8 cellular contexts compared by ENCODE assay signal in the genomic region with DNA sequence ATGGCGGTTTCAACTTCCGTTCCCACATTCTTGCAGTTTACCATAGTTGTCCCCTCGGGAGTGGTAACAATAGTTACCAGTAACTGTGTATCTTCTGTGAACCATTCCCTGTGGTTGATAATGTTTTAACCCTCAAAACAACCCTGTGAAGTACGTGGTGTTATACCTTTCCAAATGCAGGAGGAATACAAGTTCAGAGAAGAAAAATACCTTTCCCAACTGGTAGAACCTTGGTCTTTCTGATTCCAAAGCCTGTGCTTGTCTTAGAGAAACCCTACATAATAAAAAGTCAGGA. TPM values are rescaled to one million over a fixed set of nuclear protein-coding genes. Genes with fewer than 3 reads are reported as not detected.
A peak's percentile ranks its signal among the peaks of the same experiment; 100 is the strongest.
DNase-seq lines count a peak whose midpoint lies in the region; ATAC-seq and TF ChIP-seq lines count a peak whose summit lies in the region.

No MANE protein-coding gene starts in this region.

- H3K36me3 Mint-ChIP-seq in stimulated activated memory B cell treated with anti-CD40 and anti-IgM and Interleukin-4, amounts not matched to agents 10 μg/mL and 1 μg/mL and 100 μg/mL, for 72 hours: peaks cover 10% of the 10 kb centered on the region

- H3K9me3 ChIP-seq in RWPE2 (ENCODE audit: severe bottlenecking): no peaks in the 10 kb centered on the region
- H3K9me3 ChIP-seq in gastroesophageal sphincter: no peaks in the 10 kb centered on the region

- H3K27me3 Mint-ChIP-seq in stimulated activated memory B cell treated with anti-CD40 and anti-IgM and Interleukin-4, amounts not matched to agents 10 μg/mL and 1 μg/mL and 100 μg/mL, for 72 hours: no peaks in the 10 kb centered on the region

- H3K27ac ChIP-seq in RWPE2 (ENCODE audit: poor library complexity, severe bottlenecking) (peak overlapping the region; percentile 81), gastroesophageal sphincter (peak overlapping the region; percentile 79 to 96 (median 91))

- TF ChIP-seq EP300 in gastroesophageal sphincter (IDR thresholded peaks at IDR 0.05): no peak

- H3K27ac Mint-ChIP-seq in stimulated activated memory B cell treated with anti-CD40 and anti-IgM and Interleukin-4, amounts not matched to agents 10 μg/mL and 1 μg/mL and 100 μg/mL, for 72 hours: peak overlapping the region; percentile 85

- 0% methylated on average over 1 to 4 of the region's 4 CpGs for WGBS in gastroesophageal sphincter (ENCODE audit: low coverage in 1 of 2), 2 donors

- H3K27me3 ChIP-seq in RWPE2 (ENCODE audit: insufficient read depth, poor library complexity, severe bottlenecking) (no peaks in the 10 kb centered on the region), gastroesophageal sphincter (no peaks in the 10 kb centered on the region)

- DNase-seq in AG09309 (ENCODE audit: low read depth) (no peak), RWPE2 (ENCODE audit: low spot score) (no peak), NCI-H446 (lab: John Stamatoyannopoulos, UW) (no peak), NK-92 (lab: John Stamatoyannopoulos, UW; ENCODE audit: unreplicated experiment) (no peak)

- peak; percentile 37 for ATAC-seq in GM21576 (IDR thresholded peaks at IDR 0.05; ENCODE audit: unreplicated experiment)
- no peak for ATAC-seq in RWPE2 (ENCODE audit: low read depth)
- ATAC-seq in gastroesophageal sphincter: no peak
- ATAC-seq in stimulated activated memory B cell treated with anti-CD40 and anti-IgM and Interleukin-4, amounts not matched to agents 10 μg/mL and 1 μg/mL and 100 μg/mL, for 72 hours: peak; percentile 64
- no peak for ATAC-seq in esophagus mucosa

- no peak for TF ChIP-seq CTCF in AG09309 (IDR thresholded peaks at IDR 0.05; ENCODE audit: control insufficient read depth, insufficient read depth, low read depth, low read length, missing control alignments)
- TF ChIP-seq CTCF in RWPE2 (IDR thresholded peaks at IDR 0.05; ENCODE audit: poor library complexity, severe bottlenecking): no peak
- no peak for TF ChIP-seq CTCF in gastroesophageal sphincter (IDR thresholded peaks at IDR 0.05)

- H3K9me3 Mint-ChIP-seq in stimulated activated memory B cell treated with anti-CD40 and anti-IgM and Interleukin-4, amounts not matched to agents 10 μg/mL and 1 μg/mL and 100 μg/mL, for 72 hours: no peaks in the 10 kb centered on the region

- H3K4me1 ChIP-seq in RWPE2 (ENCODE audit: insufficient read depth, poor library complexity, severe bottlenecking) (peaks cover 31% of the 10 kb centered on the region), gastroesophageal sphincter (peaks cover 7 to 61% (median 7%) of the 10 kb centered on the region in 3 donors)

- H3K4me3 Mint-ChIP-seq in stimulated activated memory B cell treated with anti-CD40 and anti-IgM and Interleukin-4, amounts not matched to agents 10 μg/mL and 1 μg/mL and 100 μg/mL, for 72 hours: peak overlapping the region; percentile 96

- TF ChIP-seq POLR2A in gastroesophageal sphincter (IDR thresholded peaks at IDR 0.05): no peak

- H3K36me3 ChIP-seq in RWPE2 (ENCODE audit: low read depth): peaks cover 37% of the 10 kb centered on the region
- peaks cover 0 to 28% of the 10 kb centered on the region in 2 donors for H3K36me3 ChIP-seq in gastroesophageal sphincter

- peaks cover 43% of the 10 kb centered on the region for H3K4me1 Mint-ChIP-seq in stimulated activated memory B cell treated with anti-CD40 and anti-IgM and Interleukin-4, amounts not matched to agents 10 μg/mL and 1 μg/mL and 100 μg/mL, for 72 hours

- H3K4me3 ChIP-seq in AG09309 (ENCODE audit: control insufficient read depth, low read depth, low read length) (peak overlapping the region; percentile 89), RWPE2 (ENCODE audit: severe bottlenecking) (peak overlapping the region; percentile 96), gastroesophageal sphincter (peak overlapping the region; percentile 79 to 87)

RNA-seq across cellular contexts. Expression of a gene that starts 0.8 kb away (rescaled TPM):
- total RNA-seq in gastroesophageal sphincter: 10 to 100 TPM; 31.4 to 64.5 (median 42.0) TPM
- 37.5 TPM for total RNA-seq in esophagus mucosa

RNA-seq across cellular contexts. Expression of a gene that starts 1.9 kb away (rescaled TPM):
- total RNA-seq in gastroesophageal sphincter (10 to 100 TPM; 16.9 to 23.0 (median 19.6) TPM), esophagus mucosa (32.8 TPM)

RNA-seq across cellular contexts. Expression of a gene that starts 23.3 kb away (rescaled TPM):
- 10 to 100 TPM in 1 of 4 donors, 1 to 10 TPM in 3; 7.4 to 10.3 (median 8.9) TPM for total RNA-seq in gastroesophageal sphincter
- 5.4 TPM for total RNA-seq in esophagus mucosa

Comparison
In these comparisons a context has a peak if more than half of its experiments do, and no peak if none do; other contexts are left out.
1. ATAC-seq: peak in GM21576 (single experiment) and stimulated activated memory B cell treated with anti-CD40 and anti-IgM and Interleukin-4, amounts not matched to agents 10 μg/mL and 1 μg/mL and 100 μg/mL, for 72 hours (single experiment); none in RWPE2 (single experiment), gastroesophageal sphincter (single experiment) and esophagus mucosa (single experiment).
2. Peak in every context shown above with its lines, with median percentiles within 50 percentile points of each other: H3K4me3 ChIP-seq.